In genomic region chr12:121918679-121919038, GRCh38 we compare ENCODE assay signal across 7 cellular contexts. TPM values are rescaled to one million over a fixed set of nuclear protein-coding genes. Genes with fewer than 3 reads are reported as not detected.
A peak's percentile ranks its signal among the peaks of the same experiment; 100 is the strongest.
DNase-seq lines count a peak whose midpoint lies in the region; ATAC-seq and TF ChIP-seq lines count a peak whose summit lies in the region.

No MANE protein-coding gene starts in this region.

- TF ChIP-seq CTCF in psoas muscle (IDR thresholded peaks at IDR 0.05): no peak

- no peak for DNase-seq in psoas muscle
- no peak for DNase-seq in putamen (ENCODE audit: low spot score)
- DNase-seq in glomerular visceral epithelial cell (ENCODE audit: extremely low spot score): no peak
- no peak for DNase-seq in ureter (ENCODE audit: low spot score)

- H3K4me1 ChIP-seq in ectodermal cell (ENCODE audit: control insufficient read depth, insufficient read depth, low read length) (peaks cover 11% of the 10 kb centered on the region), psoas muscle (peaks cover 4% of the 10 kb centered on the region)

- ATAC-seq in GM19397 (IDR thresholded peaks at IDR 0.05; ENCODE audit: unreplicated experiment) (peak; percentile 34), HG03565 (IDR thresholded peaks at IDR 0.05; ENCODE audit: unreplicated experiment) (peak; percentile 13), psoas muscle (peak in 1 of 4 donors; percentile 35)

- 21 to 25% methylated on average over 22 of the region's 22 CpGs for WGBS in ectodermal cell, 2 experiments
- WGBS in psoas muscle, 3 donors: 21 to 51% (median 23%) methylated on average over 11 to 22 of the region's 22 CpGs

- H3K27ac ChIP-seq in ectodermal cell (ENCODE audit: insufficient read depth, low read depth, low read length, poor library complexity, severe bottlenecking): no peak overlapping the region
- no peak overlapping the region for H3K27ac ChIP-seq in psoas muscle

- H3K9me3 ChIP-seq in ectodermal cell (ENCODE audit: control insufficient read depth, low read length) (no peaks in the 10 kb centered on the region), psoas muscle (no peaks in the 10 kb centered on the region)

- H3K36me3 ChIP-seq in ectodermal cell (ENCODE audit: control insufficient read depth, insufficient read depth, low read length) (no peaks in the 10 kb centered on the region), psoas muscle (ENCODE audit: insufficient read depth in 1 of 2, low read depth in 1 of 2) (peaks cover 5 to 49% of the 10 kb centered on the region in 2 donors)

- intact Hi-C loops in psoas muscle (cut with DNase I): loop anchor here in 1 of 2 donors (5.0 kb wide), 1 partner anchor 94 kb away; no protein-coding TSS in a partner anchor

- no peaks in the 10 kb centered on the region for H3K27me3 ChIP-seq in ectodermal cell (ENCODE audit: control insufficient read depth, insufficient read depth, low read length, poor library complexity, severe bottlenecking)
- H3K27me3 ChIP-seq in psoas muscle (ENCODE audit: insufficient read depth in 3 of 3, low read length in 2 of 3): no peaks in the 10 kb centered on the region

- H3K4me3 ChIP-seq in ectodermal cell (ENCODE audit: insufficient read depth, low read depth, low read length) (peak overlapping the region; percentile 57), psoas muscle (peak overlapping the region; percentile 64)

RNA-seq across cellular contexts. Expression of gene CFAP251, which starts 0.3 kb away (rescaled TPM):
- polyA plus RNA-seq in ectodermal cell (2013, experiment 1 of 4): 5.2 TPM
- 5.3 TPM for polyA plus RNA-seq in ectodermal cell (2013, experiment 2 of 4)
- 3.3 TPM for polyA plus RNA-seq in ectodermal cell (2013, experiment 3 of 4)
- 2.6 TPM for polyA plus RNA-seq in ectodermal cell (2013, experiment 4 of 4)
- total RNA-seq in psoas muscle (under 1 TPM; 0.36 to 0.66 (median 0.63) TPM), ureter (3.9 TPM)
- polyA plus RNA-seq in psoas muscle: under 1 TPM; 0.39 to 0.79 (median 0.79) TPM

RNA-seq across cellular contexts. Expression of gene PSMD9, which starts 30.1 kb away (rescaled TPM):
- 57.3 TPM for polyA plus RNA-seq in ectodermal cell (2013, experiment 1 of 4)
- 63.8 TPM for polyA plus RNA-seq in ectodermal cell (2013, experiment 2 of 4)
- polyA plus RNA-seq in ectodermal cell (2013, experiment 3 of 4): 59.8 TPM
- polyA plus RNA-seq in ectodermal cell (2013, experiment 4 of 4): 65.5 TPM
- total RNA-seq in psoas muscle: 10 to 100 TPM; 20.1 to 34.0 (median 25.5) TPM
- 100 to 1,000 TPM in 1 of 3 donors, 10 to 100 TPM in 2; 50.9 to 131 (median 57.5) TPM for polyA plus RNA-seq in psoas muscle
- 43.3 TPM for total RNA-seq in ureter

RNA-seq across cellular contexts. Expression of gene HPD, which starts 60.0 kb away (rescaled TPM):
- not detected for polyA plus RNA-seq in ectodermal cell (2013, experiment 1 of 4)
- not detected for polyA plus RNA-seq in ectodermal cell (2013, experiment 2 of 4)
- 0.32 TPM for polyA plus RNA-seq in ectodermal cell (2013, experiment 3 of 4)
- polyA plus RNA-seq in ectodermal cell (2013, experiment 4 of 4): not detected
- 1 to 10 TPM; 1.1 to 3.3 (median 3.0) TPM for total RNA-seq in psoas muscle
- 1 to 10 TPM in 1 of 3 donors, under 1 TPM in 2; 0.67 to 1.6 (median 0.70) TPM for polyA plus RNA-seq in psoas muscle
- 3.1 TPM for total RNA-seq in ureter
